Comparison of ENCODE assay signal across 1 cellular context in genomic region chr20:22620342-22620741, GRCh38.
TF ChIP-seq lines count a peak whose summit lies in the region.

No MANE protein-coding gene starts in this region.

TF ChIP-seq in H1, 55 proteins besides CTCF, POLR2A, EP300 and RAD21 (continued from another document):
- TF ChIP-seq TAF7 (optimal IDR thresholded peaks at IDR 0.05; ENCODE audit: borderline replicate concordance, low read depth, low read length) (no peak), E2F6 (IDR thresholded peaks at IDR 0.05) (no peak)
TF ChIP-seq in H1: peak in this region for 0.
